ENCODE assay signal across 24 cellular contexts in genomic region chr9:90502134-90502533, GRCh38.
DNase-seq lines count a peak whose midpoint lies in the region; FAIRE-seq and TF ChIP-seq lines count a peak whose summit lies in the region.
"Had no signal": no experiment of that assay in that cellular context is flagged by ENCODE, and none has a peak within 500 bp of the region (broad histone marks: within the 10 kb centered on the region; RNA-seq: fewer than 3 reads in every experiment).

No MANE protein-coding gene starts in this region.

- TF ChIP-seq CTCF in astrocyte of the spinal cord (IDR thresholded peaks at IDR 0.05; ENCODE audit: low read depth, low read length) (no peak), osteocyte (IDR thresholded peaks at IDR 0.05) (no peak)

- no peak overlapping the region for H2AK5ac ChIP-seq in mesendoderm (ENCODE audit: low read length)

- no peak overlapping the region for H2BK15ac ChIP-seq in mesendoderm (replicated peaks; ENCODE audit: low read depth)

- no peaks in the 10 kb centered on the region for H3K36me3 Mint-ChIP-seq in osteocyte (ENCODE audit: unreplicated experiment)
- H3K36me3 Mint-ChIP-seq: CD4-positive, CD25-positive, alpha-beta regulatory T cell had no signal

- peaks cover 9% of the 10 kb centered on the region for H3K4me1 Mint-ChIP-seq in osteocyte (ENCODE audit: unreplicated experiment)
- H3K4me1 Mint-ChIP-seq: CD4-positive, CD25-positive, alpha-beta regulatory T cell had no signal

- no peak overlapping the region for H3K4me3 ChIP-seq in H7 (ENCODE audit: insufficient read depth, low read depth, low read length)
- no peak overlapping the region for H3K4me3 ChIP-seq in astrocyte of the spinal cord (ENCODE audit: low read depth, low read length)
- no peak overlapping the region for H3K4me3 ChIP-seq in mesendoderm (ENCODE audit: low read length)
- H3K4me3 ChIP-seq in small intestine (ENCODE audit: low read depth in 1 of 2, low read length in 2 of 2) = no peak overlapping the region
- H3K4me3 ChIP-seq: BLaER1, PC-9, SJSA1 had no signal

- peak; percentile 4 for DNase-seq in H7
- DNase-seq in astrocyte of the spinal cord (ENCODE audit: low read depth, low spot score) = peak; percentile 0
- peak; percentile 40 for DNase-seq in mesendoderm
- no peak for DNase-seq in osteocyte (ENCODE audit: extremely low spot score, unreplicated experiment)
- DNase-seq in UCSD-AML1 (lab: John Stamatoyannopoulos, UW; ENCODE audit: unreplicated experiment) = no peak
- DNase-seq in ACHN = no peak
- no peak for DNase-seq in small intestine
- DNase-seq: CD4-positive, CD25-positive, alpha-beta regulatory T cell; DMS53; GOT3; Karpas-422; NCI-H1092; NCI-H1417 treated with DMSO at 0.1 percent for 48 hours; NCI-H187 treated with DMSO at 0.1 percent for 48 hours; NCI-H2171 treated with DMSO at 0.1 percent for 48 hours; NCI-H345; NCI-H510A treated with DMSO at 0.1 percent for 48 hours; NCI-H774; NK-92 treated with Interleukin-12 subunit alpha and Interleukin-12 subunit beta, amount 100 ng/mL, for 24 hours; PC-9 had no signal

- WGBS in mesendoderm (ENCODE audit: extremely low coverage, insufficient coverage, low lambda C conversion rate) = no CpG with 5 or more reads among the region's 4 CpGs
- WGBS in small intestine, 3 donors = 88 to 92% (median 90%) methylated on average over 4 of the region's 4 CpGs

- H3K23ac ChIP-seq in mesendoderm (ENCODE audit: low read length) = no peak overlapping the region

- H3K4me2 ChIP-seq in mesendoderm (ENCODE audit: low read length) = no peak overlapping the region
- H3K4me2 ChIP-seq: BLaER1, PC-9 had no signal

- H4K8ac ChIP-seq in mesendoderm (ENCODE audit: low read depth, low read length) = no peak overlapping the region

- H3K36me3 ChIP-seq in H7 (replicated peaks; ENCODE audit: control insufficient read depth, insufficient read depth, low read length) (no peaks in the 10 kb centered on the region), mesendoderm (ENCODE audit: control insufficient read depth, insufficient read depth, low read length) (no peaks in the 10 kb centered on the region), small intestine (ENCODE audit: control insufficient read depth in 2 of 2, insufficient read depth in 2 of 2, low read length in 2 of 2) (no peaks in the 10 kb centered on the region)
- H3K36me3 ChIP-seq: BLaER1, SJSA1 had no signal

- H3K27me3 ChIP-seq in H7 (ENCODE audit: control insufficient read depth, insufficient read depth, low read length) (no peaks in the 10 kb centered on the region), mesendoderm (ENCODE audit: insufficient read depth, low read length, poor library complexity) (no peaks in the 10 kb centered on the region), small intestine (ENCODE audit: control insufficient read depth in 2 of 2, insufficient read depth in 2 of 2, low read length in 2 of 2) (no peaks in the 10 kb centered on the region)
- H3K27me3 ChIP-seq: BLaER1, SJSA1 had no signal

- H3K9ac ChIP-seq in mesendoderm (ENCODE audit: low read length) = no peak overlapping the region
- H3K9ac ChIP-seq: BLaER1 had no signal

- FAIRE-seq in small intestine (lab: Jason Lieb, UNC) = no peak
- FAIRE-seq: G401.6, HepG2 had no signal

- peak overlapping the region; percentile 22 for H3K56ac ChIP-seq in mesendoderm (ENCODE audit: low read length)

- H2BK120ac ChIP-seq in mesendoderm (ENCODE audit: low read depth, low read length) = no peak overlapping the region

- H3K27ac ChIP-seq in mesendoderm (ENCODE audit: low read depth, low read length) = no peak overlapping the region
- no peak overlapping the region for H3K27ac ChIP-seq in small intestine (ENCODE audit: low read depth in 1 of 2, low read length in 1 of 2)
- H3K27ac ChIP-seq: BLaER1, PC-9, SJSA1 had no signal

- H3K18ac ChIP-seq in mesendoderm (ENCODE audit: low read length) = no peak overlapping the region

- H3K9me3 Mint-ChIP-seq in osteocyte (ENCODE audit: unreplicated experiment) = no peaks in the 10 kb centered on the region

- H3K79me2 ChIP-seq in mesendoderm (ENCODE audit: control insufficient read depth, insufficient read depth, low read length) = no peaks in the 10 kb centered on the region

- H3K4me3 Mint-ChIP-seq in osteocyte (ENCODE audit: unreplicated experiment) = no peak overlapping the region
- H3K4me3 Mint-ChIP-seq: CD4-positive, CD25-positive, alpha-beta regulatory T cell had no signal

- no peak overlapping the region for H4K5ac ChIP-seq in mesendoderm (ENCODE audit: low read length)

- no peaks in the 10 kb centered on the region for H3K79me1 ChIP-seq in mesendoderm (ENCODE audit: low read length)

- H3K9me3 ChIP-seq in small intestine (ENCODE audit: control insufficient read depth, low read depth) = no peaks in the 10 kb centered on the region
- H3K9me3 ChIP-seq: SJSA1 had no signal

- peak overlapping the region; percentile 19 for H3K27ac Mint-ChIP-seq in osteocyte (ENCODE audit: unreplicated experiment)
- H3K27ac Mint-ChIP-seq: CD4-positive, CD25-positive, alpha-beta regulatory T cell had no signal

- H3K4me1 ChIP-seq in mesendoderm (ENCODE audit: control insufficient read depth, low read depth, low read length) (peaks cover 8% of the 10 kb centered on the region), small intestine (ENCODE audit: control insufficient read depth in 2 of 2, insufficient read depth in 1 of 2, low read depth in 1 of 2, low read length in 1 of 2) (no peaks in the 10 kb centered on the region)
- H3K4me1 ChIP-seq: BLaER1, SJSA1 had no signal

- H3K27me3 Mint-ChIP-seq in osteocyte (ENCODE audit: unreplicated experiment) = peaks cover under 1% of the 10 kb centered on the region

- no peak overlapping the region for H3K4ac ChIP-seq in mesendoderm (ENCODE audit: low read depth, low read length)

- H2BK5ac ChIP-seq in mesendoderm (ENCODE audit: low read length) = no peak overlapping the region

- in situ Hi-C loops in astrocyte of the spinal cord (cut with HindIII; ENCODE audit: low sequenced_read_pairs) = no loop called here
- in situ Hi-C loops in ACHN (cut with HindIII; ENCODE audit: low pct_ligation_motif_present, low pct_unique_long_range_greater_than_20kb, low sequenced_read_pairs) = no loop called here

Comparison
In these comparisons a context has a peak if more than half of its experiments do, and no peak if none do; other contexts are left out.
1. DNase-seq: peak in H7 (single experiment), astrocyte of the spinal cord (single experiment) and mesendoderm (single experiment); none in osteocyte (single experiment), UCSD-AML1 (single experiment), ACHN (single experiment) and small intestine (single experiment).